In genomic region chr1:27634166-27634981, GRCh38 we compare ENCODE assay signal across 8 cellular contexts. TPM values are rescaled to one million over a fixed set of nuclear protein-coding genes. Genes with fewer than 3 reads are reported as not detected.
DNase-seq lines count a peak whose midpoint lies in the region; ATAC-seq and TF ChIP-seq lines count a peak whose summit lies in the region.

No MANE protein-coding gene starts in this region.

- H3K4me3 ChIP-seq in AG09309 (ENCODE audit: control insufficient read depth, low read depth, low read length) (peak overlapping the region; percentile 3), right atrium auricular region (peak overlapping the region; percentile 39 to 56), skeletal muscle cell (ENCODE audit: low read depth, low read length) (peak overlapping the region; percentile 35)

- peaks cover 19% of the 10 kb centered on the region for H3K27me3 Mint-ChIP-seq in HFFc6 (ENCODE audit: insufficient read depth)

- no peaks in the 10 kb centered on the region for H3K9me3 ChIP-seq in right atrium auricular region

- TF ChIP-seq CTCF in AG09309 (IDR thresholded peaks at IDR 0.05; ENCODE audit: control insufficient read depth, insufficient read depth, low read depth, low read length, missing control alignments): no peak
- TF ChIP-seq CTCF in HFFc6 (IDR thresholded peaks at IDR 0.05): no peak
- TF ChIP-seq CTCF in right atrium auricular region (IDR thresholded peaks at IDR 0.05): peak in 1 of 2 donors; percentile 23

- peak overlapping the region; percentile 65 for H3K4me3 Mint-ChIP-seq in HFFc6

- peaks cover 0 to 58% of the 10 kb centered on the region in 2 donors for H3K4me1 ChIP-seq in right atrium auricular region

- no peaks in the 10 kb centered on the region for H3K9me3 Mint-ChIP-seq in HFFc6

- H3K36me3 ChIP-seq in right atrium auricular region: no peaks in the 10 kb centered on the region

- DNase-seq in AG09309 (ENCODE audit: low read depth): no peak
- no peak for DNase-seq in HFFc6
- peak; percentile 44 for DNase-seq in activated naive CD4-positive, alpha-beta T cell treated with anti-CD3 and anti-CD28 coated beads, Interleukin-2, amount 50 U/mL, for 16 hours
- no peak for DNase-seq in right atrium auricular region (ENCODE audit: low spot score)
- DNase-seq in skeletal muscle cell (ENCODE audit: low read depth): no peak
- DNase-seq in SHP77 treated with DMSO at 0.1 percent for 48 hours (lab: John Stamatoyannopoulos, UW): no peak

- H3K36me3 Mint-ChIP-seq in HFFc6 (ENCODE audit: low read depth): no peaks in the 10 kb centered on the region

- no peaks in the 10 kb centered on the region for H3K27me3 ChIP-seq in right atrium auricular region

- no peak for ATAC-seq in GM18511 (IDR thresholded peaks at IDR 0.05; ENCODE audit: unreplicated experiment)
- ATAC-seq in GM18517 (IDR thresholded peaks at IDR 0.05; ENCODE audit: unreplicated experiment): no peak

- peak overlapping the region; percentile 62 to 79 for H3K27ac ChIP-seq in right atrium auricular region

- peaks cover 11% of the 10 kb centered on the region for H3K4me1 Mint-ChIP-seq in HFFc6 (ENCODE audit: low read depth)

- no peak overlapping the region for H3K27ac Mint-ChIP-seq in HFFc6

RNA-seq across cellular contexts. Expression of gene FGR, which starts 0.6 kb away (rescaled TPM):
- total RNA-seq in HFFc6 (2021; fragmentation: NEBNext Ultra II Directional; extraction: Animal tissue kit (Norgen Biotek cat#: 25700)): not detected
- total RNA-seq in right atrium auricular region: 10 to 100 TPM in 1 of 2 donors, 1 to 10 TPM in 1; 5.7 to 19.8 TPM

RNA-seq across cellular contexts. Expression of gene AHDC1, which starts 30.4 kb away (rescaled TPM):
- 10 to 100 TPM; 30.7 to 53.2 (median 34.7) TPM for total RNA-seq in HFFc6 (2021; fragmentation: NEBNext Ultra II Directional; extraction: Animal tissue kit (Norgen Biotek cat#: 25700))
- total RNA-seq in right atrium auricular region: 10 to 100 TPM; 23.5 to 35.0 TPM

RNA-seq across cellular contexts. Expression of gene IFI6, which starts 37.6 kb away (rescaled TPM):
- total RNA-seq in HFFc6 (2021; fragmentation: NEBNext Ultra II Directional; extraction: Animal tissue kit (Norgen Biotek cat#: 25700)): 10 to 100 TPM; 16.7 to 23.8 (median 20.5) TPM
- total RNA-seq in right atrium auricular region: 10 to 100 TPM; 40.2 to 43.3 TPM

Comparison
In these comparisons a context has a peak if more than half of its experiments do, and no peak if none do; other contexts are left out.
1. RNA of gene FGR, which starts 0.6 kb away (total RNA-seq): 5.7 to 19.8 TPM in right atrium auricular region; not detected in HFFc6; every median in the first group is over 4 times any median in the second.
2. Peak in every context shown above with its lines, with median percentiles within 50 percentile points of each other: H3K4me3 ChIP-seq.